ENCODE assay signal across 1 cellular context in genomic region chr20:24587384-24588046, GRCh38.
TF ChIP-seq lines count a peak whose summit lies in the region.

No MANE protein-coding gene starts in this region.

TF ChIP-seq in SK-N-SH, 30 proteins besides CTCF, POLR2A, EP300 and RAD21 (continued from another document):
- TF ChIP-seq RXRA (IDR thresholded peaks at IDR 0.05; ENCODE audit: borderline replicate concordance, low read depth) (no peak), TAF1 (IDR thresholded peaks at IDR 0.05; ENCODE audit: borderline replicate concordance, low read depth, low read length) (no peak), FOXJ3 (CRISPR knock-in tag; IDR thresholded peaks at IDR 0.05) (peak; percentile 85), CHD2 (IDR thresholded peaks at IDR 0.05; ENCODE audit: low read length, partially characterized antibody) (no peak), REST (IDR thresholded peaks at IDR 0.05; ENCODE audit: low read depth, low read length) (no peak), RCOR1 (IDR thresholded peaks at IDR 0.05; ENCODE audit: low read length) (peak; percentile 68), RFX5 (IDR thresholded peaks at IDR 0.05; ENCODE audit: low read length) (no peak), JUND (IDR thresholded peaks at IDR 0.05) (no peak), YY1 (IDR thresholded peaks at IDR 0.05; ENCODE audit: low read depth) (no peak), MEF2A (IDR thresholded peaks at IDR 0.05; ENCODE audit: borderline replicate concordance, low read depth) (no peak), FOXM1 (IDR thresholded peaks at IDR 0.05; ENCODE audit: low read depth) (no peak)
